ENCODE assay signal across 6 cellular contexts in genomic region chr4:3498407-3498806, GRCh38. TPM values are rescaled to one million over a fixed set of nuclear protein-coding genes. Genes with fewer than 3 reads are reported as not detected.
"Had no signal": no experiment of that assay in that cellular context is flagged by ENCODE, and none has a peak within 500 bp of the region (broad histone marks: within the 10 kb centered on the region; RNA-seq: fewer than 3 reads in every experiment).

No MANE protein-coding gene starts in this region.

- H3K27me3 Mint-ChIP-seq: IgD-negative memory B cell had no signal

- H3K36me3 ChIP-seq: HAP-1 had no signal

- H3K9me3 ChIP-seq: HAP-1 had no signal

- H3K9me3 Mint-ChIP-seq: IgD-negative memory B cell had no signal

- H3K4me3 ChIP-seq: GM23248, HAP-1 had no signal

- H3K27ac ChIP-seq: GM23248 had no signal

- ATAC-seq: HCT116 had no signal

- DNase-seq: GM23248, GOT3 had no signal

- H3K4me3 Mint-ChIP-seq: IgD-negative memory B cell had no signal

- H3K36me3 Mint-ChIP-seq: IgD-negative memory B cell had no signal

- H3K4me1 ChIP-seq: HAP-1 had no signal

RNA-seq across cellular contexts. Expression of gene DOK7, which starts 35.3 kb away (rescaled TPM):
- total RNA-seq: GM23248 had no signal

RNA-seq across cellular contexts. Expression of gene HGFAC, which starts 56.6 kb away (rescaled TPM):
- total RNA-seq: GM23248, HT-29 had no signal
